Comparison of ENCODE assay signal across 8 cellular contexts in genomic region chr2:27771202-27771547, GRCh38. TPM values are rescaled to one million over a fixed set of nuclear protein-coding genes. Genes with fewer than 3 reads are reported as not detected.
DNase-seq lines count a peak whose midpoint lies in the region; ATAC-seq and TF ChIP-seq lines count a peak whose summit lies in the region.

No MANE protein-coding gene starts in this region.

- H3K36me3 Mint-ChIP-seq in MCF 10A (ENCODE audit: insufficient read depth, unreplicated experiment) = peaks cover 49% of the 10 kb centered on the region

- intact Hi-C loops in MCF 10A (cut with micrococcal nuclease) = loop anchor here (5.0 kb wide), 1 partner anchor 626 kb away; no protein-coding TSS in a partner anchor

- H3K36me3 ChIP-seq in mucosa of rectum (ENCODE audit: control insufficient read depth in 2 of 2, insufficient read depth in 2 of 2, low read length in 2 of 2) = peaks cover 6 to 7% of the 10 kb centered on the region in 2 donors

- peaks cover 13 to 17% of the 10 kb centered on the region in 2 donors for H3K4me1 ChIP-seq in mucosa of rectum (ENCODE audit: control insufficient read depth in 2 of 2, insufficient read depth in 2 of 2, low read length in 2 of 2)

- TF ChIP-seq CTCF in MCF 10A (IDR thresholded peaks at IDR 0.05; ENCODE audit: unreplicated experiment) = no peak

- TSS peak; percentile 53 for BruUV-seq in MCF 10A (replicated peaks; lab: Mats Ljungman, UMichigan)

- H3K4me3 ChIP-seq in mucosa of rectum (ENCODE audit: low read length in 2 of 2) = peak overlapping the region; percentile 97 to 99

- H3K27me3 ChIP-seq in mucosa of rectum (ENCODE audit: control insufficient read depth in 2 of 2, insufficient read depth in 2 of 2, low read length in 2 of 2) = no peaks in the 10 kb centered on the region

- POLR2A ChIA-PET in MCF 10A (lab: Yijun Ruan, JAX) = interaction anchor here (0.6 to 6.9 kb wide), 22 partner anchors 9 to 769 kb away, joined by 3 to 45 read pairs (median 8); partner anchors contain the start of genes BABAM2, FOSL2 and RBKS

- ATAC-seq in GM19324 (IDR thresholded peaks at IDR 0.05; ENCODE audit: low FRiP score, unreplicated experiment) (peak; percentile 19), HG03280 (IDR thresholded peaks at IDR 0.05; ENCODE audit: unreplicated experiment) (peak; percentile 23)

- H3K4me1 Mint-ChIP-seq in MCF 10A (ENCODE audit: insufficient read depth, unreplicated experiment) = peaks cover 34% of the 10 kb centered on the region

- peak overlapping the region; percentile 95 for H3K27ac Mint-ChIP-seq in MCF 10A (ENCODE audit: low read depth, unreplicated experiment)

- no peaks in the 10 kb centered on the region for H3K9me3 Mint-ChIP-seq in MCF 10A (ENCODE audit: unreplicated experiment)

- no peaks in the 10 kb centered on the region for H3K9me3 ChIP-seq in mucosa of rectum (ENCODE audit: control insufficient read depth in 2 of 2, low read length in 2 of 2)

- peak overlapping the region; percentile 98 for H3K4me3 Mint-ChIP-seq in MCF 10A (ENCODE audit: unreplicated experiment)

- peak overlapping the region; percentile 89 to 90 for H3K27ac ChIP-seq in mucosa of rectum (ENCODE audit: low read depth in 2 of 2, low read length in 2 of 2)

- CTCF ChIA-PET in MCF 10A (lab: Yijun Ruan, JAX) = interaction anchor here (0.6 kb wide), 1 partner anchor 822 kb away, joined by 3 read pairs; no protein-coding TSS in a partner anchor

- DNase-seq in MCF 10A (ENCODE audit: unreplicated experiment) = no peak
- DNase-seq in H4 (ENCODE audit: low spot score) = no peak
- no peak for DNase-seq in kidney tubule cell (ENCODE audit: low spot score)
- DNase-seq in GM03348 (ENCODE audit: low spot score) = no peak
- no peak for DNase-seq in activated CD4-positive, alpha-beta T cell treated with anti-CD3 and anti-CD28 coated beads for 1 hour

- H3K9ac ChIP-seq in mucosa of rectum (ENCODE audit: low read depth in 1 of 2, low read length in 2 of 2) = peak overlapping the region; percentile 93 to 97

- no peaks in the 10 kb centered on the region for H3K27me3 Mint-ChIP-seq in MCF 10A (ENCODE audit: insufficient read depth, unreplicated experiment)

RNA-seq across cellular contexts. Expression of gene MRPL33, which starts 0.3 kb away (rescaled TPM):
- 204 and 233 TPM in 2 replicates for total RNA-seq in MCF 10A (2022)
- 99.6 and 124 TPM in 2 replicates for total RNA-seq in H4 (2014; rRNA removed; shearing (Covaris generic))
